ENCODE assay signal across 1 cellular context in the genomic region with DNA sequence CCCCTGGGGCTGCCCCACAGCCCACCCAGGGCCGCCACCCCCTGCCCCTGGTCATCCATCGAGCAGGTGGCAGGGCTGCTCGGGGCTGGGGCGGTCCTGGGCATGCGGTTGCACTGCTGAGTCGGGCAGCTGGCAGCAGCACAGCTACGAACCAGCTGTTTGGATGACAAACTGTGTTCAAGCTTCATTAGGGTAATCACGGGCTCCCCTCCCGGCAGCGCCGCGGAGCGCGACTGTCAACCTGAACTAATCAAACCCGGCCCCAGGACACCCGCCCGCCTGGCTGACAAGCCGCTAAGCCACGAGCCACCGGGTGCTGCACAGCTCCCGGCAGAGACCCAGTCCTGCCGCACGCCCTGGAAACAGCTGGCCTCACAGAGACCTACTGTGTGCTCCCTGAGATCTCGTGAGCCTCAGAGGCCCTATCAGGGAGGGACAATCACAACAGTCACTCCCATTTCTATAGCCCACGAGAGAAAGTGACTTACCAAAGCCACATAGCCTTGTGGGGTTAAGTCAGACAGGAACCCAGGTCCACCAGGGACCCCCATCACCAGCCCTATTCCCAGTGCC.
TF ChIP-seq lines count a peak whose summit lies in the region.

No MANE protein-coding gene starts in this region.

TF ChIP-seq in WTC11, 78 proteins besides CTCF, POLR2A, EP300 and RAD21 (continued from another document):
- TF ChIP-seq, protein P1, sequence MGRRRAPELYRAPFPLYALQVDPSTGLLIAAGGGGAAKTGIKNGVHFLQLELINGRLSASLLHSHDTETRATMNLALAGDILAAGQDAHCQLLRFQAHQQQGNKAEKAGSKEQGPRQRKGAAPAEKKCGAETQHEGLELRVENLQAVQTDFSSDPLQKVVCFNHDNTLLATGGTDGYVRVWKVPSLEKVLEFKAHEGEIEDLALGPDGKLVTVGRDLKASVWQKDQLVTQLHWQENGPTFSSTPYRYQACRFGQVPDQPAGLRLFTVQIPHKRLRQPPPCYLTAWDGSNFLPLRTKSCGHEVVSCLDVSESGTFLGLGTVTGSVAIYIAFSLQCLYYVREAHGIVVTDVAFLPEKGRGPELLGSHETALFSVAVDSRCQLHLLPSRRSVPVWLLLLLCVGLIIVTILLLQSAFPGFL (CRISPR knock-in tag; IDR thresholded peaks at IDR 0.05; ENCODE audit: borderline replicate concordance) = no peak
- TF ChIP-seq, protein P2, sequence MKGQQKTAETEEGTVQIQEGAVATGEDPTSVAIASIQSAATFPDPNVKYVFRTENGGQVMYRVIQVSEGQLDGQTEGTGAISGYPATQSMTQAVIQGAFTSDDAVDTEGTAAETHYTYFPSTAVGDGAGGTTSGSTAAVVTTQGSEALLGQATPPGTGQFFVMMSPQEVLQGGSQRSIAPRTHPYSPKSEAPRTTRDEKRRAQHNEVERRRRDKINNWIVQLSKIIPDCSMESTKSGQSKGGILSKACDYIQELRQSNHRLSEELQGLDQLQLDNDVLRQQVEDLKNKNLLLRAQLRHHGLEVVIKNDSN (CRISPR knock-in tag; IDR thresholded peaks at IDR 0.05) = no peak
- TF ChIP-seq ZNF219 (CRISPR knock-in tag; IDR thresholded peaks at IDR 0.05; ENCODE audit: borderline replicate concordance) = no peak
- TF ChIP-seq, protein P3, sequence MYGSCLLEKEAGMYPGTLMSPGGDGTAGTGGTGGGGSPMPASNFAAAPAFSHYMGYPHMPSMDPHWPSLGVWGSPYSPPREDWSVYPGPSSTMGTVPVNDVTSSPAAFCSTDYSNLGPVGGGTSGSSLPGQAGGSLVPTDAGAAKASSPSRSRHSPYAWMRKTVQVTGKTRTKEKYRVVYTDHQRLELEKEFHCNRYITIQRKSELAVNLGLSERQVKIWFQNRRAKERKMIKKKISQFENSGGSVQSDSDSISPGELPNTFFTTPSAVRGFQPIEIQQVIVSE (CRISPR knock-in tag; IDR thresholded peaks at IDR 0.05; ENCODE audit: borderline replicate concordance) = no peak
- TF ChIP-seq, protein P4, sequence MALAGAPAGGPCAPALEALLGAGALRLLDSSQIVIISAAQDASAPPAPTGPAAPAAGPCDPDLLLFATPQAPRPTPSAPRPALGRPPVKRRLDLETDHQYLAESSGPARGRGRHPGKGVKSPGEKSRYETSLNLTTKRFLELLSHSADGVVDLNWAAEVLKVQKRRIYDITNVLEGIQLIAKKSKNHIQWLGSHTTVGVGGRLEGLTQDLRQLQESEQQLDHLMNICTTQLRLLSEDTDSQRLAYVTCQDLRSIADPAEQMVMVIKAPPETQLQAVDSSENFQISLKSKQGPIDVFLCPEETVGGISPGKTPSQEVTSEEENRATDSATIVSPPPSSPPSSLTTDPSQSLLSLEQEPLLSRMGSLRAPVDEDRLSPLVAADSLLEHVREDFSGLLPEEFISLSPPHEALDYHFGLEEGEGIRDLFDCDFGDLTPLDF (CRISPR knock-in tag; IDR thresholded peaks at IDR 0.05) = no peak
- TF ChIP-seq, protein P5, sequence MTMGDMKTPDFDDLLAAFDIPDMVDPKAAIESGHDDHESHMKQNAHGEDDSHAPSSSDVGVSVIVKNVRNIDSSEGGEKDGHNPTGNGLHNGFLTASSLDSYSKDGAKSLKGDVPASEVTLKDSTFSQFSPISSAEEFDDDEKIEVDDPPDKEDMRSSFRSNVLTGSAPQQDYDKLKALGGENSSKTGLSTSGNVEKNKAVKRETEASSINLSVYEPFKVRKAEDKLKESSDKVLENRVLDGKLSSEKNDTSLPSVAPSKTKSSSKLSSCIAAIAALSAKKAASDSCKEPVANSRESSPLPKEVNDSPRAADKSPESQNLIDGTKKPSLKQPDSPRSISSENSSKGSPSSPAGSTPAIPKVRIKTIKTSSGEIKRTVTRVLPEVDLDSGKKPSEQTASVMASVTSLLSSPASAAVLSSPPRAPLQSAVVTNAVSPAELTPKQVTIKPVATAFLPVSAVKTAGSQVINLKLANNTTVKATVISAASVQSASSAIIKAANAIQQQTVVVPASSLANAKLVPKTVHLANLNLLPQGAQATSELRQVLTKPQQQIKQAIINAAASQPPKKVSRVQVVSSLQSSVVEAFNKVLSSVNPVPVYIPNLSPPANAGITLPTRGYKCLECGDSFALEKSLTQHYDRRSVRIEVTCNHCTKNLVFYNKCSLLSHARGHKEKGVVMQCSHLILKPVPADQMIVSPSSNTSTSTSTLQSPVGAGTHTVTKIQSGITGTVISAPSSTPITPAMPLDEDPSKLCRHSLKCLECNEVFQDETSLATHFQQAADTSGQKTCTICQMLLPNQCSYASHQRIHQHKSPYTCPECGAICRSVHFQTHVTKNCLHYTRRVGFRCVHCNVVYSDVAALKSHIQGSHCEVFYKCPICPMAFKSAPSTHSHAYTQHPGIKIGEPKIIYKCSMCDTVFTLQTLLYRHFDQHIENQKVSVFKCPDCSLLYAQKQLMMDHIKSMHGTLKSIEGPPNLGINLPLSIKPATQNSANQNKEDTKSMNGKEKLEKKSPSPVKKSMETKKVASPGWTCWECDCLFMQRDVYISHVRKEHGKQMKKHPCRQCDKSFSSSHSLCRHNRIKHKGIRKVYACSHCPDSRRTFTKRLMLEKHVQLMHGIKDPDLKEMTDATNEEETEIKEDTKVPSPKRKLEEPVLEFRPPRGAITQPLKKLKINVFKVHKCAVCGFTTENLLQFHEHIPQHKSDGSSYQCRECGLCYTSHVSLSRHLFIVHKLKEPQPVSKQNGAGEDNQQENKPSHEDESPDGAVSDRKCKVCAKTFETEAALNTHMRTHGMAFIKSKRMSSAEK (CRISPR knock-in tag; IDR thresholded peaks at IDR 0.05; ENCODE audit: borderline replicate concordance) = no peak
- TF ChIP-seq FOXJ3 (CRISPR knock-in tag; IDR thresholded peaks at IDR 0.05; ENCODE audit: borderline replicate concordance) = no peak
- TF ChIP-seq ZNF232 (CRISPR knock-in tag; IDR thresholded peaks at IDR 0.05) = no peak
- TF ChIP-seq, protein P6, sequence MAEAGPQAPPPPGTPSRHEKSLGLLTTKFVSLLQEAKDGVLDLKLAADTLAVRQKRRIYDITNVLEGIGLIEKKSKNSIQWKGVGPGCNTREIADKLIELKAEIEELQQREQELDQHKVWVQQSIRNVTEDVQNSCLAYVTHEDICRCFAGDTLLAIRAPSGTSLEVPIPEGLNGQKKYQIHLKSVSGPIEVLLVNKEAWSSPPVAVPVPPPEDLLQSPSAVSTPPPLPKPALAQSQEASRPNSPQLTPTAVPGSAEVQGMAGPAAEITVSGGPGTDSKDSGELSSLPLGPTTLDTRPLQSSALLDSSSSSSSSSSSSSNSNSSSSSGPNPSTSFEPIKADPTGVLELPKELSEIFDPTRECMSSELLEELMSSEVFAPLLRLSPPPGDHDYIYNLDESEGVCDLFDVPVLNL (CRISPR knock-in tag; IDR thresholded peaks at IDR 0.05; ENCODE audit: borderline replicate concordance, low read depth) = no peak
